In the genomic region with DNA sequence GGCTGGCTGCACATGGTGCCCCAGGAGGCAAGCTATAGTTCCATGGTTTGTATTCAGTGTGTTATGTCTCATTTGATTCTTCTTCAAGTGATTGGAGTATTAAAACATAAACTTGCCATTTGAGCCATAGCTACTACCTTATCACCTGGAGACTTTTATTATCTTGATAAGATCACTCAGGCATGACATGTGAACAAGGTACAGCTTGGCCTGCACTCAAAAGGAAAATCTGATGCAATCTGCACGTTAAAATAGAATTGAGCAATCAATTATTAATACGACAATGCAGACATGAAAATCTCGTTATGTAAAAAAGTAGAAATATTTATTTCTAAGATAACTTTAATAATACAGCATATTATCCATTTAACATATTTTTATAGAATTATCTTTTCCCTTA, we compare ENCODE assay signal across 26 cellular contexts.
DNase-seq lines count a peak whose midpoint lies in the region; ATAC-seq and TF ChIP-seq lines count a peak whose summit lies in the region.
"Had no signal": no experiment of that assay in that cellular context is flagged by ENCODE, and none has a peak within 500 bp of the region (broad histone marks: within the 10 kb centered on the region; RNA-seq: fewer than 3 reads in every experiment).

No MANE protein-coding gene starts in this region.

- peak; percentile 92 for ATAC-seq in mucosa of descending colon
- ATAC-seq: HCT116; heart left ventricle; left cardiac atrium; naive thymus-derived CD4-positive, alpha-beta T cell; PC-3 had no signal

- H3K27me3 ChIP-seq in vagina (no peaks in the 10 kb centered on the region), left ventricle myocardium inferior (ENCODE audit: low read depth) (no peaks in the 10 kb centered on the region)
- H3K27me3 ChIP-seq: ascending aorta; BLaER1 treated with 17β-estradiol and CSF1 and Interleukin-3, amounts not matched to agents 10 nM and 100 nM; heart left ventricle; right atrium auricular region had no signal

- intact Hi-C loops in mucosa of descending colon (cut with DNase I, micrococcal nuclease), result no loop called here
- intact Hi-C loops in vagina (cut with DNase I), result no loop called here
- intact Hi-C loops in left ventricle myocardium inferior (cut with micrococcal nuclease), result no loop called here

- TF ChIP-seq CTCF in VCaP (conservative IDR thresholded peaks at IDR 0.05), result no peak
- TF ChIP-seq CTCF in mucosa of descending colon (IDR thresholded peaks at IDR 0.05), result no peak
- no peak for TF ChIP-seq CTCF in vagina (IDR thresholded peaks at IDR 0.05)
- no peak for TF ChIP-seq CTCF in left ventricle myocardium inferior (IDR thresholded peaks at IDR 0.05; ENCODE audit: borderline replicate concordance)

- H3K4me1 ChIP-seq in mucosa of descending colon (ENCODE audit: low read depth) (peaks cover 8% of the 10 kb centered on the region), vagina (no peaks in the 10 kb centered on the region), left ventricle myocardium inferior (no peaks in the 10 kb centered on the region)
- H3K4me1 ChIP-seq: ascending aorta; BLaER1 treated with 17β-estradiol and CSF1 and Interleukin-3, amounts not matched to agents 10 nM and 100 nM; heart left ventricle; right atrium auricular region had no signal

- H3K9me3 ChIP-seq in mucosa of descending colon (no peaks in the 10 kb centered on the region), vagina (no peaks in the 10 kb centered on the region), left ventricle myocardium inferior (replicated peaks) (peaks cover 9% of the 10 kb centered on the region)
- H3K9me3 ChIP-seq: ascending aorta, right atrium auricular region had no signal

- DNase-seq in DMS79 (lab: John Stamatoyannopoulos, UW), result peak; percentile 90
- DNase-seq in NCI-H1105 (lab: John Stamatoyannopoulos, UW), result peak; percentile 47
- peak in 1 of 3 donors; percentile 54 for DNase-seq in mucosa of descending colon
- no peak for DNase-seq in NCI-H446 (lab: John Stamatoyannopoulos, UW)
- DNase-seq in vagina (ENCODE audit: extremely low spot score in 2 of 2), result no peak
- DNase-seq in left ventricle myocardium inferior, result no peak
- DNase-seq: activated CD8-positive, alpha-beta memory T cell treated with anti-CD3 and anti-CD28 coated beads, Interleukin-2, amount 50 U/mL, for 4 hours; activated naive CD8-positive, alpha-beta T cell treated with anti-CD3 and anti-CD28 coated beads for 36 hours; central memory CD4-positive, alpha-beta T cell; heart left ventricle; left cardiac atrium; naive thymus-derived CD4-positive, alpha-beta T cell; NCI-H1092 treated with DMSO at 0.1 percent for 48 hours; NCI-H2227 treated with DMSO at 0.1 percent for 48 hours; occipital lobe; PC-3; SHP77; stimulated activated CD4-positive, alpha-beta T cell treated with anti-CD3 and anti-CD28 coated beads, Interleukin-4, amount 100 ng/mL, for 1 hour; stimulated activated naive CD4-positive, alpha-beta T cell; T1000 had no signal

- peak overlapping the region; percentile 83 for H3K27ac ChIP-seq in VCaP
- no peak overlapping the region for H3K27ac ChIP-seq in vagina
- no peak overlapping the region for H3K27ac ChIP-seq in left ventricle myocardium inferior (replicated peaks)
- H3K27ac ChIP-seq: ascending aorta; BLaER1 treated with 17β-estradiol and CSF1 and Interleukin-3, amounts not matched to agents 10 nM and 100 nM; epithelial cell of prostate; heart left ventricle; right atrium auricular region had no signal

- no peak for TF ChIP-seq POLR2A in vagina (IDR thresholded peaks at IDR 0.05)

- H3K4me3 ChIP-seq in mucosa of descending colon, result no peak overlapping the region
- H3K4me3 ChIP-seq in vagina, result no peak overlapping the region
- H3K4me3 ChIP-seq in left ventricle myocardium inferior, result no peak overlapping the region
- H3K4me3 ChIP-seq: ascending aorta; BLaER1 treated with 17β-estradiol and CSF1 and Interleukin-3, amounts not matched to agents 10 nM and 100 nM; heart left ventricle; right atrium auricular region had no signal

- H3K36me3 ChIP-seq in mucosa of descending colon (ENCODE audit: low read depth), result no peaks in the 10 kb centered on the region
- H3K36me3 ChIP-seq in vagina, result no peaks in the 10 kb centered on the region
- H3K36me3 ChIP-seq in left ventricle myocardium inferior, result no peaks in the 10 kb centered on the region
- H3K36me3 ChIP-seq: ascending aorta; BLaER1 treated with 17β-estradiol and CSF1 and Interleukin-3, amounts not matched to agents 10 nM and 100 nM; heart left ventricle; right atrium auricular region had no signal

Comparison
In these comparisons a context has a peak if more than half of its experiments do, and no peak if none do; other contexts are left out.
1. DNase-seq: peak in DMS79 (single experiment) and NCI-H1105 (single experiment); none in NCI-H446 (0 of 2), vagina (0 of 2) and left ventricle myocardium inferior (single experiment).